ENCODE assay signal across 14 cellular contexts in the genomic region with DNA sequence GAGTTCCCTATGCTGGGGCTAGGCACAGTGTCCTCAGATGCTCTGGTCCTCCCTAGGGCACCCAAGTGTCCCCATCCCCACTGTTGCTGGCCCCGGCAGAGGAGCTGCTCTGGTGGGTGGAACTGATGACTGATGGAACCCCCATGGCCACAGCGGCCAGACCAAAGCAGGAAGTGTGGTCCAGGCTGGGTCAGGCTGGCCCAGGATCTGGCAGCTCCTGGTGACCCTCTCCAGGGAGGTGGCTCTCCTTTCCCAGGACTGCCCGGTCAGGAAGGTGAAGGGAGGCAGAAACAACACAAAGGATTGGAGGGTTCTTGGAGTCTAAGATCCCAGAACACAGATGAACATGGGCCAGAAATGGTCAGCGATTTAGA. TPM values are rescaled to one million over a fixed set of nuclear protein-coding genes. Genes with fewer than 3 reads are reported as not detected.
DNase-seq lines count a peak whose midpoint lies in the region; ATAC-seq, FAIRE-seq and TF ChIP-seq lines count a peak whose summit lies in the region.
"Had no signal": no experiment of that assay in that cellular context is flagged by ENCODE, and none has a peak within 500 bp of the region (broad histone marks: within the 10 kb centered on the region; RNA-seq: fewer than 3 reads in every experiment).

No MANE protein-coding gene starts in this region.

- TF ChIP-seq CTCF in CD14-positive monocyte (IDR thresholded peaks at IDR 0.05) (no peak), MCF 10A (IDR thresholded peaks at IDR 0.05; ENCODE audit: unreplicated experiment) (no peak)

- no peak for FAIRE-seq in frontal cortex (lab: Jason Lieb, UNC)

- H3K4me3 Mint-ChIP-seq in CD14-positive monocyte (peak overlapping the region; percentile 16 to 80), MCF 10A (ENCODE audit: unreplicated experiment) (peak overlapping the region; percentile 68)
- H3K4me3 Mint-ChIP-seq in naive thymus-derived CD8-positive, alpha-beta T cell, result peak overlapping the region in 8 of 10 donors; percentile 20 to 77 (median 53)

- no peak for ATAC-seq in naive thymus-derived CD8-positive, alpha-beta T cell
- ATAC-seq in GM19452 (IDR thresholded peaks at IDR 0.05; ENCODE audit: unreplicated experiment), result no peak

- no peaks in the 10 kb centered on the region for H3K4me1 ChIP-seq in HAP-1

- in situ Hi-C loops in HAP-1 (cut with MboI; ENCODE audit: low sequenced_read_pairs), result no loop called here

- H3K36me3 ChIP-seq in HAP-1 (replicated peaks), result no peaks in the 10 kb centered on the region
- H3K36me3 ChIP-seq: suprapubic skin had no signal

- H3K4me3 ChIP-seq in HAP-1, result peak overlapping the region; percentile 33

- peaks cover 25% of the 10 kb centered on the region for H3K27me3 ChIP-seq in HAP-1 (ENCODE audit: low read depth)

- CTCF ChIA-PET in MCF 10A (lab: Yijun Ruan, JAX), result interaction anchor here (0.6 kb wide), 1 partner anchor 21 kb away, joined by 3 read pairs; no protein-coding TSS in a partner anchor

- H3K36me3 Mint-ChIP-seq in CD14-positive monocyte, result peaks cover 0 to 7% of the 10 kb centered on the region in 2 donors
- H3K36me3 Mint-ChIP-seq in MCF 10A (ENCODE audit: insufficient read depth, unreplicated experiment), result no peaks in the 10 kb centered on the region
- H3K36me3 Mint-ChIP-seq in naive thymus-derived CD8-positive, alpha-beta T cell, result peaks cover 0 to 4% (median 0%) of the 10 kb centered on the region in 3 donors

- peaks cover 0 to 10% (median 5%) of the 10 kb centered on the region in 7 donors for H3K9me3 Mint-ChIP-seq in CD14-positive monocyte
- no peaks in the 10 kb centered on the region for H3K9me3 Mint-ChIP-seq in MCF 10A (ENCODE audit: unreplicated experiment)
- H3K9me3 Mint-ChIP-seq in naive thymus-derived CD8-positive, alpha-beta T cell, result no peaks in the 10 kb centered on the region

- H3K27me3 Mint-ChIP-seq in CD14-positive monocyte (ENCODE audit: low read depth in 3 of 3) (peaks cover 61 to 79% (median 74%) of the 10 kb centered on the region in 3 donors), MCF 10A (ENCODE audit: insufficient read depth, unreplicated experiment) (peaks cover 66% of the 10 kb centered on the region)
- H3K27me3 Mint-ChIP-seq in naive thymus-derived CD8-positive, alpha-beta T cell, result peaks cover 24 to 71% (median 49%) of the 10 kb centered on the region in 5 donors

- H3K4me1 Mint-ChIP-seq in CD14-positive monocyte (peaks cover 14% of the 10 kb centered on the region), MCF 10A (ENCODE audit: insufficient read depth, unreplicated experiment) (peaks cover 7% of the 10 kb centered on the region)
- H3K4me1 Mint-ChIP-seq in naive thymus-derived CD8-positive, alpha-beta T cell, result peaks cover 8 to 21% (median 17%) of the 10 kb centered on the region in 4 donors

- no peaks in the 10 kb centered on the region for H3K9me3 ChIP-seq in HAP-1
- H3K9me3 ChIP-seq: suprapubic skin had no signal

- intact Hi-C loops in CD14-positive monocyte (cut with micrococcal nuclease), result no loop called here
- intact Hi-C loops in MCF 10A (cut with micrococcal nuclease), result no loop called here

- H3K27ac Mint-ChIP-seq in CD14-positive monocyte (peak overlapping the region in 1 of 7 donors; percentile 50), MCF 10A (ENCODE audit: low read depth, unreplicated experiment) (no peak overlapping the region)
- peak overlapping the region in 1 of 10 donors; percentile 50 for H3K27ac Mint-ChIP-seq in naive thymus-derived CD8-positive, alpha-beta T cell

- no peak for DNase-seq in CD14-positive monocyte (ENCODE audit: low spot score)
- DNase-seq in HAP-1 (ENCODE audit: low spot score in 2 of 2), result no peak
- DNase-seq in MCF 10A (ENCODE audit: unreplicated experiment), result no peak
- no peak for DNase-seq in naive thymus-derived CD8-positive, alpha-beta T cell
- DNase-seq in A172 (ENCODE audit: low spot score), result no peak
- DNase-seq in frontal cortex (ENCODE audit: low spot score in 2 of 2), result no peak
- no peak for DNase-seq in islet precursor cell
- DNase-seq: activated effector memory CD4-positive, alpha-beta T cell treated with anti-CD3 and anti-CD28 coated beads, Interleukin-2, amount 50 U/mL, for 16 hours; effector CD8-positive, alpha-beta T cell; NCI-H187 treated with DMSO at 0.1 percent for 48 hours; stimulated activated CD4-positive, alpha-beta T cell treated with anti-CD3 and anti-CD28 coated beads, Interleukin-4, amount 100 ng/mL, for 1 hour had no signal

- no TSS peak for BruUV-seq in MCF 10A (replicated peaks; lab: Mats Ljungman, UMichigan)

- POLR2A ChIA-PET in MCF 10A (lab: Yijun Ruan, JAX), result interaction anchor here (0.6 kb wide), 1 partner anchor 27 kb away, joined by 3 read pairs; no protein-coding TSS in a partner anchor
- POLR2A ChIA-PET in naive thymus-derived CD8-positive, alpha-beta T cell (lab: Charles Lee), result no interaction called here

RNA-seq across cellular contexts. Expression of a gene that starts 1.1 kb away (rescaled TPM):
- polyA plus RNA-seq in CD14-positive monocyte, result not detected
- total RNA-seq in MCF 10A (2022) (0.12 TPM in 1 of 2 replicates, not detected in the other), frontal cortex (28.1 TPM)
- not detected for total RNA-seq in naive thymus-derived CD8-positive, alpha-beta T cell
- not detected for polyA plus RNA-seq in naive thymus-derived CD8-positive, alpha-beta T cell
- 2.5 and 3.3 TPM in 2 replicates for total RNA-seq in A172 (2014; rRNA removed; shearing (Covaris generic))
- total RNA-seq: HT-29 had no signal

RNA-seq across cellular contexts. Expression of a gene that starts 58.0 kb away (rescaled TPM):
- 10 to 100 TPM; 50.9 to 56.4 TPM for polyA plus RNA-seq in CD14-positive monocyte
- 65.4 and 72.8 TPM in 2 replicates for total RNA-seq in MCF 10A (2022)
- total RNA-seq in naive thymus-derived CD8-positive, alpha-beta T cell, result 10 to 100 TPM; 69.6 to 76.6 TPM
- 100 to 1,000 TPM in 1 of 3 donors, 10 to 100 TPM in 2; 83.9 to 109 (median 96.2) TPM for polyA plus RNA-seq in naive thymus-derived CD8-positive, alpha-beta T cell
- 88.1 and 89.8 TPM in 2 replicates for total RNA-seq in A172 (2014; rRNA removed; shearing (Covaris generic))
- total RNA-seq in frontal cortex, result 114 TPM

RNA-seq across cellular contexts. Expression of a gene that starts 58.2 kb away (rescaled TPM):
- 10 to 100 TPM; 29.3 to 32.3 TPM for polyA plus RNA-seq in CD14-positive monocyte
- total RNA-seq in MCF 10A (2022), result 29.3 and 40.0 TPM in 2 replicates
- total RNA-seq in naive thymus-derived CD8-positive, alpha-beta T cell, result 10 to 100 TPM; 19.0 to 23.1 TPM
- 10 to 100 TPM; 39.5 to 48.2 (median 45.4) TPM for polyA plus RNA-seq in naive thymus-derived CD8-positive, alpha-beta T cell
- total RNA-seq in A172 (2014; rRNA removed; shearing (Covaris generic)), result 37.5 and 37.6 TPM in 2 replicates
- 50.1 TPM for total RNA-seq in frontal cortex
